10 cellular contexts compared by ENCODE assay signal in the genomic region with DNA sequence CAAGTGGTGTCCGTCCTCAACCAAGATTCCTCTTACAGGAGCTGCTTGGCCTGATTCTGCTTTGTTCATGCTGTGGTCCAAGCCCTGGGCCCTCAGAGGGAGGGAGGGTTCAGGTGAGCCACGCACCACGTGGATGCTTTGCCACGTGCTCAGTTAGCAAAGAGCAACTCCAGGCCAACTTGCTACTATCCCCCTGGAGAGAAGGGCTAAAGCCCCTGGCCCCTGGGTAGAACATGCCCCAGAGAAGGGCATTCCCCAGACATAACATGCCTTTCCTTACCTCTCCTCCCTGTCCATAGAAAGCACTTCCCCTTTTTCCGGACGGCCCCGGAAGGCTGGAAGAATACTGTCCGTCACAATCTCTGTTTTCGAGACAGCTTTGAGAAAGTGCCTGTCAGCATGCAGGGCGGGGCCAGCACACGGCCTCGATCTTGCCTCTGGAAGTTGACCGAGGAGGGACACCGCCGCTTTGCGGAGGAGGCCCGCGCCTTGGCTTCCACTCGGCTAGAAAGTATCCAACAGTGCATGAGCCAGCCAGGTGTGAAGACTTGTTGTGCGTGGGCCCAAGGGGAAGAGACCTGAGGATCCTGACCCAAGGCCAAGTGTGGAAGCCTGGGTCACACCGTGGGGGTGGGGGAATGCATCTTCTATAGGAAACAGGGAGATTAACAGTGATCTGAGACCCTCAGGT. TPM values are rescaled to one million over a fixed set of nuclear protein-coding genes. Genes with fewer than 3 reads are reported as not detected.
DNase-seq lines count a peak whose midpoint lies in the region; ATAC-seq and TF ChIP-seq lines count a peak whose summit lies in the region.
"Had no signal": no experiment of that assay in that cellular context is flagged by ENCODE, and none has a peak within 500 bp of the region (broad histone marks: within the 10 kb centered on the region; RNA-seq: fewer than 3 reads in every experiment).

No MANE protein-coding gene starts in this region.

- WGBS in sigmoid colon, 2 donors: 31 to 47% methylated on average over 21 of the region's 21 CpGs

- peaks cover 11% of the 10 kb centered on the region for H3K27me3 Mint-ChIP-seq in stimulated activated naive CD8-positive, alpha-beta T cell treated with anti-CD3 and anti-CD28 coated beads, Interleukin-15, amount 100 ng/mL, for 72 hours

- no peaks in the 10 kb centered on the region for H3K36me3 ChIP-seq in sigmoid colon

- peaks cover 0 to 6% (median 0%) of the 10 kb centered on the region in 4 donors for H3K4me1 ChIP-seq in sigmoid colon

- H3K27ac Mint-ChIP-seq in stimulated activated naive CD8-positive, alpha-beta T cell treated with anti-CD3 and anti-CD28 coated beads, Interleukin-15, amount 100 ng/mL, for 72 hours: no peak overlapping the region

- TF ChIP-seq EP300 in sigmoid colon (IDR thresholded peaks at IDR 0.05): no peak

- H3K27ac ChIP-seq in sigmoid colon: no peak overlapping the region
- H3K27ac ChIP-seq: VCaP had no signal

- H3K4me3 Mint-ChIP-seq in stimulated activated naive CD8-positive, alpha-beta T cell treated with anti-CD3 and anti-CD28 coated beads, Interleukin-15, amount 100 ng/mL, for 72 hours: no peak overlapping the region

- no peak overlapping the region for H3K4me3 ChIP-seq in sigmoid colon

- ATAC-seq in left ventricle myocardium superior: peak; percentile 70
- ATAC-seq in stimulated activated naive CD8-positive, alpha-beta T cell treated with anti-CD3 and anti-CD28 coated beads, Interleukin-15, amount 100 ng/mL, for 72 hours: no peak

- TF ChIP-seq CTCF in sigmoid colon (IDR thresholded peaks at IDR 0.05): no peak

- no peaks in the 10 kb centered on the region for H3K9me3 Mint-ChIP-seq in stimulated activated naive CD8-positive, alpha-beta T cell treated with anti-CD3 and anti-CD28 coated beads, Interleukin-15, amount 100 ng/mL, for 72 hours

- peaks cover 0 to 14% (median 5%) of the 10 kb centered on the region in 3 donors for H3K27me3 ChIP-seq in sigmoid colon

- H3K4me1 Mint-ChIP-seq in stimulated activated naive CD8-positive, alpha-beta T cell treated with anti-CD3 and anti-CD28 coated beads, Interleukin-15, amount 100 ng/mL, for 72 hours: peaks cover 8% of the 10 kb centered on the region

- DNase-seq in OCI-M1 (lab: John Stamatoyannopoulos, UW): peak; percentile 37
- peak; percentile 63 for DNase-seq in left ventricle myocardium superior
- DNase-seq in sigmoid colon: peak; percentile 73
- no peak for DNase-seq in stimulated activated naive CD8-positive, alpha-beta T cell treated with anti-CD3 and anti-CD28 coated beads, Interleukin-15, amount 100 ng/mL, for 72 hours
- DNase-seq in NAMALWA (ENCODE audit: low spot score): no peak
- no peak for DNase-seq in stimulated activated CD4-positive, alpha-beta T cell treated with anti-CD3 and anti-CD28 coated beads, Interleukin-4, amount 100 ng/mL, for 24 hours
- DNase-seq: DMS79 treated with DMSO at 0.1 percent for 48 hours, NCI-H510A treated with DMSO at 0.1 percent for 48 hours had no signal

- no peaks in the 10 kb centered on the region for H3K9me3 ChIP-seq in sigmoid colon

- no peak for TF ChIP-seq POLR2A in sigmoid colon (IDR thresholded peaks at IDR 0.05)

- intact Hi-C loops in left ventricle myocardium superior (cut with micrococcal nuclease) (no loop called here), sigmoid colon (cut with DNase I) (no loop called here)

RNA-seq across cellular contexts. Expression of a gene that starts 8.8 kb away (rescaled TPM):
- not detected for total RNA-seq in left ventricle myocardium superior
- not detected for total RNA-seq in sigmoid colon
- not detected for polyA plus RNA-seq in sigmoid colon
- polyA plus RNA-seq: thymus had no signal

RNA-seq across cellular contexts. Expression of a gene that starts 17.6 kb away (rescaled TPM):
- total RNA-seq in left ventricle myocardium superior (9.4 TPM), sigmoid colon (10 to 100 TPM; 29.6 to 60.5 (median 40.7) TPM)
- 10 to 100 TPM in 1 of 3 donors, 1 to 10 TPM in 2; 5.3 to 24.6 (median 7.2) TPM for polyA plus RNA-seq in sigmoid colon

RNA-seq across cellular contexts. Expression of a gene that starts 24.2 kb away (rescaled TPM):
- total RNA-seq in left ventricle myocardium superior (not detected), sigmoid colon (not detected)
- polyA plus RNA-seq in sigmoid colon: not detected

RNA-seq across cellular contexts. Expression of a gene that starts 37.8 kb away (rescaled TPM):
- total RNA-seq in left ventricle myocardium superior: 813 TPM
- 1,000 to 10,000 TPM; 1,350 to 3,369 (median 2,098) TPM for total RNA-seq in sigmoid colon
- 1,000 to 10,000 TPM; 2,091 to 3,409 (median 2,533) TPM for polyA plus RNA-seq in sigmoid colon

RNA-seq across cellular contexts. Expression of a gene that starts 38.2 kb away (rescaled TPM):
- total RNA-seq in left ventricle myocardium superior: 30.4 TPM
- 10 to 100 TPM; 32.4 to 60.3 (median 47.5) TPM for total RNA-seq in sigmoid colon
- 10 to 100 TPM; 49.9 to 90.9 (median 74.5) TPM for polyA plus RNA-seq in sigmoid colon

Comparison
In these comparisons a context has a peak if more than half of its experiments do, and no peak if none do; other contexts are left out.
1. DNase-seq: peak in OCI-M1 (single experiment), left ventricle myocardium superior (single experiment) and sigmoid colon (single experiment); none in stimulated activated naive CD8-positive, alpha-beta T cell treated with anti-CD3 and anti-CD28 coated beads, Interleukin-15, amount 100 ng/mL, for 72 hours (0 of 2), NAMALWA (single experiment) and stimulated activated CD4-positive, alpha-beta T cell treated with anti-CD3 and anti-CD28 coated beads, Interleukin-4, amount 100 ng/mL, for 24 hours (single experiment).